ENCODE assay signal across 8 cellular contexts in genomic region chr6:3742426-3743344, GRCh38. TPM values are rescaled to one million over a fixed set of nuclear protein-coding genes. Genes with fewer than 3 reads are reported as not detected.
DNase-seq lines count a peak whose midpoint lies in the region; ATAC-seq and TF ChIP-seq lines count a peak whose summit lies in the region.

No MANE protein-coding gene starts in this region.

- no peak overlapping the region for H3K27ac ChIP-seq in CD8-positive, alpha-beta T cell (ENCODE audit: low read depth, low read length)
- H3K27ac ChIP-seq in IMR-90 (ENCODE audit: insufficient read depth, low read length), result no peak overlapping the region

- H2AFZ ChIP-seq in IMR-90 (replicated peaks; ENCODE audit: low read length, poor library complexity), result no peak overlapping the region

- H4K5ac ChIP-seq in IMR-90 (ENCODE audit: low read depth, low read length), result no peak overlapping the region

- no peaks in the 10 kb centered on the region for H3K27me3 ChIP-seq in CD8-positive, alpha-beta T cell (ENCODE audit: insufficient read depth, low read length)
- no peaks in the 10 kb centered on the region for H3K27me3 ChIP-seq in IMR-90 (ENCODE audit: control insufficient read depth, insufficient read depth, low read length)

- H3K4ac ChIP-seq in IMR-90 (ENCODE audit: low read depth, low read length), result no peak overlapping the region

- H3K27me3 Mint-ChIP-seq in CD8-positive, alpha-beta T cell (ENCODE audit: low read depth), result peaks cover 11% of the 10 kb centered on the region
- H3K27me3 Mint-ChIP-seq in activated T-helper 1 cell treated with anti-CD3 and anti-CD28 coated beads, Interleukin-12 subunit alpha, Interleukin-12 subunit beta, Interleukin-2, Interleukin-4 antibody, amounts not matched to agents 30 ng/mL and 10 ng/mL and 1 ng/mL, durations not matched to agents 14 hours and 24 hours and 36 hours (ENCODE audit: insufficient read depth), result peaks cover 12% of the 10 kb centered on the region
- H3K27me3 Mint-ChIP-seq in neural crest cell (ENCODE audit: low read depth), result peaks cover 3% of the 10 kb centered on the region
- peaks cover 31% of the 10 kb centered on the region for H3K27me3 Mint-ChIP-seq in stimulated activated naive CD8-positive, alpha-beta T cell treated with anti-CD3 and anti-CD28 coated beads, Interleukin-15, amount 100 ng/mL, for 72 hours

- H3K79me1 ChIP-seq in IMR-90 (ENCODE audit: low read depth in 1 of 2, low read length in 2 of 2), result peaks cover 16 to 86% of the 10 kb centered on the region in 2 experiments

- dilution Hi-C loops in IMR-90 (cut with HindIII; ENCODE audit: low sequenced_read_pairs, unreplicated experiment), result no loop called here

- peaks cover 9% of the 10 kb centered on the region for H3K4me1 ChIP-seq in CD8-positive, alpha-beta T cell (ENCODE audit: insufficient read depth, low read length)
- H3K4me1 ChIP-seq in IMR-90 (ENCODE audit: control insufficient read depth, insufficient read depth, low read length), result peaks cover 39% of the 10 kb centered on the region

- H3K23ac ChIP-seq in IMR-90 (ENCODE audit: low read depth, low read length), result peak overlapping the region; percentile 20; the same call in 1 of the 2 replicates

- peaks cover 100% of the 10 kb centered on the region for H4K20me1 ChIP-seq in IMR-90 (ENCODE audit: insufficient read depth, low read length)

- no peak for TF ChIP-seq POLR2A in IMR-90 (IDR thresholded peaks at IDR 0.05; ENCODE audit: low read depth, low read length)

- no peak overlapping the region for H3K27ac Mint-ChIP-seq in CD8-positive, alpha-beta T cell
- no peak overlapping the region for H3K27ac Mint-ChIP-seq in activated T-helper 1 cell treated with anti-CD3 and anti-CD28 coated beads, Interleukin-12 subunit alpha, Interleukin-12 subunit beta, Interleukin-2, Interleukin-4 antibody, amounts not matched to agents 30 ng/mL and 10 ng/mL and 1 ng/mL, durations not matched to agents 14 hours and 24 hours and 36 hours
- peak overlapping the region; percentile 43 for H3K27ac Mint-ChIP-seq in neural crest cell (ENCODE audit: unreplicated experiment)
- peak overlapping the region; percentile 71 to 82 for H3K27ac Mint-ChIP-seq in stimulated activated naive CD8-positive, alpha-beta T cell treated with anti-CD3 and anti-CD28 coated beads, Interleukin-15, amount 100 ng/mL, for 72 hours

- H4K8ac ChIP-seq in IMR-90 (ENCODE audit: low read depth in 2 of 2, low read length in 2 of 2), result peak overlapping the region in 1 of 2 experiments; percentile 52; a peak in 2 of 4 replicates

- CTCF ChIA-PET in CD8-positive, alpha-beta T cell (lab: Charles Lee), result interaction anchor here (0.6 to 5.3 kb wide), 34 partner anchors 7 to 491 kb away, joined by 3 to 64 read pairs (median 4); partner anchors contain the start of gene FAM50B
- CTCF ChIA-PET in IMR-90 (lab: Yijun Ruan, JAX), result interaction anchor here (0.6 to 2.9 kb wide), 3 partner anchors 106 to 413 kb away, joined by 4 to 12 read pairs (median 12); partner anchors contain the start of gene FAM50B

- H3K9ac ChIP-seq in IMR-90 (ENCODE audit: low read depth, low read length), result 0 out of 2 replicates have a peak overlapping the region, but pooled peaks have one; percentile 29

- H2BK5ac ChIP-seq in IMR-90 (ENCODE audit: low read depth, low read length, poor library complexity, severe bottlenecking), result no peak overlapping the region

- in situ Hi-C loops in IMR-90 (cut with MboI; ENCODE audit: low sequenced_read_pairs), result loop anchor here (10.0 to 25.0 kb wide), 2 partner anchors 142 to 605 kb away; no protein-coding TSS in a partner anchor

- BruUV-seq in IMR-90 (replicated peaks; lab: Mats Ljungman, UMichigan), result no TSS peak

- no peak overlapping the region for H3K18ac ChIP-seq in IMR-90 (ENCODE audit: low read depth, low read length)

- ATAC-seq in CD8-positive, alpha-beta T cell, result peak; percentile 91
- ATAC-seq in GM19455 (IDR thresholded peaks at IDR 0.05; ENCODE audit: unreplicated experiment), result peak; percentile 63
- peak; percentile 59 for ATAC-seq in IMR-90 (ENCODE audit: low read depth)
- peak; percentile 80 for ATAC-seq in stimulated activated naive CD8-positive, alpha-beta T cell treated with anti-CD3 and anti-CD28 coated beads, Interleukin-15, amount 100 ng/mL, for 72 hours

- no peak overlapping the region for H2BK20ac ChIP-seq in IMR-90 (ENCODE audit: low read depth, low read length)

- no peak overlapping the region for H4K91ac ChIP-seq in IMR-90 (ENCODE audit: insufficient read depth, low read depth, low read length)

- no peaks in the 10 kb centered on the region for H3K36me3 Mint-ChIP-seq in CD8-positive, alpha-beta T cell
- no peaks in the 10 kb centered on the region for H3K36me3 Mint-ChIP-seq in activated T-helper 1 cell treated with anti-CD3 and anti-CD28 coated beads, Interleukin-12 subunit alpha, Interleukin-12 subunit beta, Interleukin-2, Interleukin-4 antibody, amounts not matched to agents 30 ng/mL and 10 ng/mL and 1 ng/mL, durations not matched to agents 14 hours and 24 hours and 36 hours (ENCODE audit: low read depth)
- no peaks in the 10 kb centered on the region for H3K36me3 Mint-ChIP-seq in neural crest cell (ENCODE audit: low read depth)

- peak overlapping the region; percentile 85 for H3K4me2 ChIP-seq in IMR-90 (ENCODE audit: low read depth, low read length)

- no peak overlapping the region for H3K14ac ChIP-seq in IMR-90 (replicated peaks; ENCODE audit: low read depth, low read length)

- peak; percentile 93 for TF ChIP-seq RAD21 in IMR-90 (IDR thresholded peaks at IDR 0.05; ENCODE audit: low read length)

- no peaks in the 10 kb centered on the region for H3K36me3 ChIP-seq in CD8-positive, alpha-beta T cell (ENCODE audit: insufficient read depth, low read length)
- H3K36me3 ChIP-seq in IMR-90 (ENCODE audit: control insufficient read depth, insufficient read depth, low read length), result peaks cover 15% of the 10 kb centered on the region

- no peak overlapping the region; the same call in 1 of the 2 replicates for H2BK120ac ChIP-seq in IMR-90 (ENCODE audit: low read depth, low read length)

- peak overlapping the region; percentile 47 for H3K4me3 Mint-ChIP-seq in CD8-positive, alpha-beta T cell
- no peak overlapping the region for H3K4me3 Mint-ChIP-seq in activated T-helper 1 cell treated with anti-CD3 and anti-CD28 coated beads, Interleukin-12 subunit alpha, Interleukin-12 subunit beta, Interleukin-2, Interleukin-4 antibody, amounts not matched to agents 30 ng/mL and 10 ng/mL and 1 ng/mL, durations not matched to agents 14 hours and 24 hours and 36 hours
- H3K4me3 Mint-ChIP-seq in neural crest cell, result no peak overlapping the region
- H3K4me3 Mint-ChIP-seq in stimulated activated naive CD8-positive, alpha-beta T cell treated with anti-CD3 and anti-CD28 coated beads, Interleukin-15, amount 100 ng/mL, for 72 hours, result peak overlapping the region; percentile 39 to 65

- POLR2A ChIA-PET in CD8-positive, alpha-beta T cell (lab: Charles Lee), result no interaction called here
- POLR2A ChIA-PET in IMR-90 (lab: Charles Lee; ENCODE audit: unreplicated experiment), result no interaction called here

- intact Hi-C loops in CD8-positive, alpha-beta T cell (cut with DNase I, micrococcal nuclease), result loop anchor here (1.0 to 10.0 kb wide), 12 partner anchors 105 to 1290 kb away; partner anchors contain the start of genes BPHL (in 1 of the 2), ECI2 (in 1 of the 2) and FAM50B (in 1 of the 2)
- intact Hi-C loops in IMR-90 (cut with micrococcal nuclease), result loop anchor here (1.0 to 10.0 kb wide), 6 partner anchors 107 to 412 kb away; partner anchors contain the start of gene FAM50B
- intact Hi-C loops in activated T-helper 1 cell treated with anti-CD3 and anti-CD28 coated beads, Interleukin-12 subunit alpha, Interleukin-12 subunit beta, Interleukin-2, Interleukin-4 antibody, amounts not matched to agents 30 ng/mL and 10 ng/mL and 1 ng/mL, durations not matched to agents 14 hours and 24 hours and 36 hours (cut with micrococcal nuclease), result loop anchor here (1.0 to 5.0 kb wide), 9 partner anchors 107 to 1195 kb away; partner anchors contain the start of gene FAM50B

- H3K4me3 ChIP-seq in CD8-positive, alpha-beta T cell (ENCODE audit: low read depth, low read length), result peak overlapping the region; percentile 22
- no peak overlapping the region for H3K4me3 ChIP-seq in IMR-90 (ENCODE audit: insufficient read depth, low read depth, low read length)

- peak; percentile 88 for TF ChIP-seq CTCF in CD8-positive, alpha-beta T cell (IDR thresholded peaks at IDR 0.05)
- peak; percentile 89 for TF ChIP-seq CTCF in IMR-90 (conservative IDR thresholded peaks at IDR 0.05; ENCODE audit: low read depth, low read length)
- TF ChIP-seq CTCF in neural crest cell (conservative IDR thresholded peaks at IDR 0.05), result peak; percentile 98

- peaks cover 6% of the 10 kb centered on the region for H3K4me1 Mint-ChIP-seq in CD8-positive, alpha-beta T cell (ENCODE audit: low read depth)
- peaks cover 13% of the 10 kb centered on the region for H3K4me1 Mint-ChIP-seq in activated T-helper 1 cell treated with anti-CD3 and anti-CD28 coated beads, Interleukin-12 subunit alpha, Interleukin-12 subunit beta, Interleukin-2, Interleukin-4 antibody, amounts not matched to agents 30 ng/mL and 10 ng/mL and 1 ng/mL, durations not matched to agents 14 hours and 24 hours and 36 hours (ENCODE audit: low read depth)
- H3K4me1 Mint-ChIP-seq in neural crest cell, result peaks cover 12% of the 10 kb centered on the region
- peaks cover 22% of the 10 kb centered on the region for H3K4me1 Mint-ChIP-seq in stimulated activated naive CD8-positive, alpha-beta T cell treated with anti-CD3 and anti-CD28 coated beads, Interleukin-15, amount 100 ng/mL, for 72 hours

- H3K56ac ChIP-seq in IMR-90 (ENCODE audit: extremely low read depth, insufficient read depth, low read length), result no peak overlapping the region

- no peak overlapping the region; the same call in 1 of the 2 replicates for H2AK5ac ChIP-seq in IMR-90 (ENCODE audit: low read depth, low read length)

- no peak overlapping the region for H2BK15ac ChIP-seq in IMR-90 (ENCODE audit: low read depth, low read length)

- no peaks in the 10 kb centered on the region for H3K9me3 ChIP-seq in CD8-positive, alpha-beta T cell (ENCODE audit: low read length)
- H3K9me3 ChIP-seq in IMR-90 (ENCODE audit: control insufficient read depth, insufficient read depth, low read length), result no peaks in the 10 kb centered on the region

- H3K9me1 ChIP-seq in IMR-90 (ENCODE audit: insufficient read depth, low read length), result peaks cover 33% of the 10 kb centered on the region

- WGBS in IMR-90 (ENCODE audit: extremely low coverage in 2 of 2, insufficient read length in 1 of 2), 2 experiments, result 33% methylated on average over 19 of the region's 37 CpGs; no CpG with 5 or more reads in 1 of the 2 experiments

- no peak overlapping the region for H2AK9ac ChIP-seq in IMR-90 (replicated peaks; ENCODE audit: low read depth, low read length, poor library complexity)

- H3K9me3 Mint-ChIP-seq in CD8-positive, alpha-beta T cell, result no peaks in the 10 kb centered on the region
- H3K9me3 Mint-ChIP-seq in activated T-helper 1 cell treated with anti-CD3 and anti-CD28 coated beads, Interleukin-12 subunit alpha, Interleukin-12 subunit beta, Interleukin-2, Interleukin-4 antibody, amounts not matched to agents 30 ng/mL and 10 ng/mL and 1 ng/mL, durations not matched to agents 14 hours and 24 hours and 36 hours, result no peaks in the 10 kb centered on the region
- H3K9me3 Mint-ChIP-seq in neural crest cell, result no peaks in the 10 kb centered on the region
- H3K9me3 Mint-ChIP-seq in stimulated activated naive CD8-positive, alpha-beta T cell treated with anti-CD3 and anti-CD28 coated beads, Interleukin-15, amount 100 ng/mL, for 72 hours, result no peaks in the 10 kb centered on the region

- peak; percentile 79 to 97 (median 92) for DNase-seq in CD8-positive, alpha-beta T cell
- DNase-seq in IMR-90, result peak; percentile 72
- peak; percentile 72 for DNase-seq in RKO (ENCODE audit: low spot score)
- peak; percentile 75 for DNase-seq in activated T-helper 1 cell treated with anti-CD3 and anti-CD28 coated beads, Interleukin-12 subunit alpha, Interleukin-12 subunit beta, Interleukin-2, Interleukin-4 antibody, amounts not matched to agents 30 ng/mL and 10 ng/mL and 1 ng/mL, durations not matched to agents 14 hours and 24 hours and 36 hours (ENCODE audit: low spot score)
- peak; percentile 71 for DNase-seq in fibroblast of peridontal ligament (ENCODE audit: extremely low read depth)
- DNase-seq in neural crest cell (ENCODE audit: low read depth, low spot score), result peak; percentile 88
- peak; percentile 84 to 85 for DNase-seq in stimulated activated naive CD8-positive, alpha-beta T cell treated with anti-CD3 and anti-CD28 coated beads, Interleukin-15, amount 100 ng/mL, for 72 hours

RNA-seq across cellular contexts. Expression of gene PXDC1, which starts 8.8 kb away (rescaled TPM):
- under 1 TPM; 0.35 to 0.44 TPM for total RNA-seq in CD8-positive, alpha-beta T cell
- 66.4 and 72.2 TPM in 2 replicates for total RNA-seq in IMR-90 (2012; rRNA removed)
- 56.7 and 63.3 TPM in 2 replicates for polyA plus RNA-seq in IMR-90 (2012; rRNA removed)
- polyA plus RNA-seq in IMR-90 (2012; cell fraction: cytosol; rRNA removed), result 42.0 and 49.1 TPM in 2 replicates
- 40.5 and 49.4 TPM in 2 replicates for polyA plus RNA-seq in IMR-90 (2012; cell fraction: nucleus; rRNA removed; ENCODE audit: low replicate concordance)
- 0.12 and 0.57 TPM in 2 replicates for total RNA-seq in activated T-helper 1 cell treated with anti-CD3 and anti-CD28 coated beads, Interleukin-12 subunit alpha, Interleukin-12 subunit beta, Interleukin-2, Interleukin-4 antibody, amounts not matched to agents 30 ng/mL and 10 ng/mL and 1 ng/mL, durations not matched to agents 14 hours and 24 hours and 36 hours
- total RNA-seq in neural crest cell, result 4.8 and 5.4 TPM in 2 replicates

Comparison
In these comparisons a context has a peak if more than half of its experiments do, and no peak if none do; other contexts are left out.
1. H3K27ac Mint-ChIP-seq: peak in neural crest cell (single experiment) and stimulated activated naive CD8-positive, alpha-beta T cell treated with anti-CD3 and anti-CD28 coated beads, Interleukin-15, amount 100 ng/mL, for 72 hours (2 of 2); none in CD8-positive, alpha-beta T cell (single experiment) and activated T-helper 1 cell treated with anti-CD3 and anti-CD28 coated beads, Interleukin-12 subunit alpha, Interleukin-12 subunit beta, Interleukin-2, Interleukin-4 antibody, amounts not matched to agents 30 ng/mL and 10 ng/mL and 1 ng/mL, durations not matched to agents 14 hours and 24 hours and 36 hours (single experiment).
2. H3K4me3 Mint-ChIP-seq: peak in CD8-positive, alpha-beta T cell (single experiment) and stimulated activated naive CD8-positive, alpha-beta T cell treated with anti-CD3 and anti-CD28 coated beads, Interleukin-15, amount 100 ng/mL, for 72 hours (2 of 2); none in activated T-helper 1 cell treated with anti-CD3 and anti-CD28 coated beads, Interleukin-12 subunit alpha, Interleukin-12 subunit beta, Interleukin-2, Interleukin-4 antibody, amounts not matched to agents 30 ng/mL and 10 ng/mL and 1 ng/mL, durations not matched to agents 14 hours and 24 hours and 36 hours (single experiment) and neural crest cell (single experiment).
3. RNA of gene PXDC1, which starts 8.8 kb away (total RNA-seq): 66.4 to 72.2 TPM in IMR-90; 4.8 to 5.4 TPM in neural crest cell, 0.12 to 0.57 TPM in activated T-helper 1 cell treated with anti-CD3 and anti-CD28 coated beads, Interleukin-12 subunit alpha, Interleukin-12 subunit beta, Interleukin-2, Interleukin-4 antibody, amounts not matched to agents 30 ng/mL and 10 ng/mL and 1 ng/mL, durations not matched to agents 14 hours and 24 hours and 36 hours and 0.35 to 0.44 TPM in CD8-positive, alpha-beta T cell; every median in the first group is over 10 times any median in the second.
4. Peak in every context shown above with its lines, with median percentiles within 50 percentile points of each other: ATAC-seq, DNase-seq and CTCF ChIP-seq.